ENCODE assay signal across 10 cellular contexts in genomic region chr1:180131510-180131909, GRCh38. TPM values are rescaled to one million over a fixed set of nuclear protein-coding genes. Genes with fewer than 3 reads are reported as not detected.
A peak's percentile ranks its signal among the peaks of the same experiment; 100 is the strongest.
DNase-seq lines count a peak whose midpoint lies in the region; ATAC-seq lines count a peak whose summit lies in the region.
"Had no signal": no experiment of that assay in that cellular context is flagged by ENCODE, and none has a peak within 500 bp of the region (broad histone marks: within the 10 kb centered on the region; RNA-seq: fewer than 3 reads in every experiment).

No MANE protein-coding gene starts in this region.

- peaks cover 5% of the 10 kb centered on the region for H3K4me1 Mint-ChIP-seq in activated T-helper 17 cell treated with anti-CD3 and anti-CD28 coated beads, Interleukin-2, amount 50 U/mL, for 72 hours

- peaks cover 24% of the 10 kb centered on the region for H3K27me3 Mint-ChIP-seq in activated T-helper 17 cell treated with anti-CD3 and anti-CD28 coated beads, Interleukin-2, amount 50 U/mL, for 72 hours

- H3K9me3 Mint-ChIP-seq in activated T-helper 17 cell treated with anti-CD3 and anti-CD28 coated beads, Interleukin-2, amount 50 U/mL, for 72 hours = no peaks in the 10 kb centered on the region

- DNase-seq in AG08395 (ENCODE audit: low spot score) = peak; percentile 86
- DNase-seq in HS-5 (ENCODE audit: low read depth) = peak; percentile 84
- DNase-seq in islet precursor cell = peak; percentile 55
- DNase-seq in medulla oblongata (ENCODE audit: extremely low spot score) = no peak
- DNase-seq in NCI-H1417 (lab: John Stamatoyannopoulos, UW) = no peak
- DNase-seq: left colon, NCI-H524 treated with DMSO at 0.1 percent for 48 hours had no signal

- H3K36me3 Mint-ChIP-seq in activated T-helper 17 cell treated with anti-CD3 and anti-CD28 coated beads, Interleukin-2, amount 50 U/mL, for 72 hours (ENCODE audit: low read depth) = no peaks in the 10 kb centered on the region

- H3K4me3 Mint-ChIP-seq in activated T-helper 17 cell treated with anti-CD3 and anti-CD28 coated beads, Interleukin-2, amount 50 U/mL, for 72 hours = no peak overlapping the region

- H3K27ac Mint-ChIP-seq in activated T-helper 17 cell treated with anti-CD3 and anti-CD28 coated beads, Interleukin-2, amount 50 U/mL, for 72 hours = no peak overlapping the region

- ATAC-seq in activated T-helper 17 cell treated with anti-CD3 and anti-CD28 coated beads, Interleukin-2, amount 50 U/mL, for 72 hours (replicated peaks) = peak; percentile 75
- ATAC-seq in GM21381 (IDR thresholded peaks at IDR 0.05; ENCODE audit: unreplicated experiment) (no peak), HG03280 (IDR thresholded peaks at IDR 0.05; ENCODE audit: unreplicated experiment) (no peak)
- ATAC-seq: left colon had no signal

RNA-seq across cellular contexts. Expression of gene QSOX1, which starts 23.2 kb away (rescaled TPM):
- total RNA-seq in activated T-helper 17 cell treated with anti-CD3 and anti-CD28 coated beads, Interleukin-2, amount 50 U/mL, for 72 hours = 10 to 100 TPM; 41.6 to 46.8 TPM

Comparison
In these comparisons a context has a peak if more than half of its experiments do, and no peak if none do; other contexts are left out.
1. DNase-seq: peak in AG08395 (single experiment), HS-5 (single experiment) and islet precursor cell (single experiment); none in medulla oblongata (single experiment) and NCI-H1417 (0 of 3).